Comparison of ENCODE assay signal across 8 cellular contexts in the genomic region with DNA sequence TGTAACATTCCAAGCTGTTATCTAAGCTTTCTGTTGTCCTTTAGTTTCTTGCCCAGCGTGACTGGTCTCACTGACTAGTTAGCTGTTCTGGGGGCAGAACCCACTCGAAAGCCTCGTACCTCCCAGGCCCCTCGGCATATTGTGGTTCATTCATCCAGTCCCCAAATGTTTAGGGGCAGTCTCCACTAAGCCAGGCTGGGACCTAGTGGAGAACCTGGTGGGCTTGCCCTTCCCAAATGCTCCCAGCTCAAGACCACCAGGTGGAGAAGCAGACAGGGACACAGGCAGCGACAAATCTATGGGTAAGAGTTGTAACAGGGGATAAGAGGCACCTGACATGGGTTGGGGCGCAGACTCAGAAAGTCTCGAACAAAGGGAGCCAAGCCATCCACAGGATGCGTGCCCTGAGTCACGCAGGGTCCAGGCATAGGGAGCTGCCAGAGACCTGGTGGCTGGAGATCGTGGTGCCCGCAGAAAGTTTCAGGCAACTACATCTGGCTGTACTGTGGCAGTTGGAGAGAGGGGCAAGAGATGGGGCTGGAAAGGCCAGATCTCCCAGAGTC.
A peak's percentile ranks its signal among the peaks of the same experiment; 100 is the strongest.
DNase-seq lines count a peak whose midpoint lies in the region; ATAC-seq and TF ChIP-seq lines count a peak whose summit lies in the region.

No MANE protein-coding gene starts in this region.

- H3K4me1 Mint-ChIP-seq in dendritic cell treated with granulocyte-macrophage colony-stimulating factor and Interleukin-4, amounts not matched to agents 40 ng/mL and 50 ng/mL, for 4 days (ENCODE audit: low read depth), result peaks cover 40% of the 10 kb centered on the region
- H3K4me1 Mint-ChIP-seq in nephron, result peaks cover 35% of the 10 kb centered on the region

- peaks cover 5% of the 10 kb centered on the region for H3K36me3 Mint-ChIP-seq in dendritic cell treated with granulocyte-macrophage colony-stimulating factor and Interleukin-4, amounts not matched to agents 40 ng/mL and 50 ng/mL, for 4 days (ENCODE audit: low read depth)
- H3K36me3 Mint-ChIP-seq in nephron (ENCODE audit: low read depth), result no peaks in the 10 kb centered on the region

- no peak for TF ChIP-seq CTCF in AG10803 (conservative IDR thresholded peaks at IDR 0.05; ENCODE audit: low read length)
- TF ChIP-seq CTCF in nephron (IDR thresholded peaks at IDR 0.05; ENCODE audit: unreplicated experiment in 3 of 3), result no peak

- H3K4me3 Mint-ChIP-seq in dendritic cell treated with granulocyte-macrophage colony-stimulating factor and Interleukin-4, amounts not matched to agents 40 ng/mL and 50 ng/mL, for 4 days, result peak overlapping the region; percentile 89
- H3K4me3 Mint-ChIP-seq in nephron, result peak overlapping the region; percentile 88 to 92 (median 91)

- H3K9me3 Mint-ChIP-seq in dendritic cell treated with granulocyte-macrophage colony-stimulating factor and Interleukin-4, amounts not matched to agents 40 ng/mL and 50 ng/mL, for 4 days, result no peaks in the 10 kb centered on the region
- no peaks in the 10 kb centered on the region for H3K9me3 Mint-ChIP-seq in nephron

- intact Hi-C loops in dendritic cell treated with granulocyte-macrophage colony-stimulating factor and Interleukin-4, amounts not matched to agents 40 ng/mL and 50 ng/mL, for 4 days (cut with micrococcal nuclease), result no loop called here

- H3K4me3 ChIP-seq in AG10803 (ENCODE audit: low read length), result peak overlapping the region; percentile 64

- H3K27ac Mint-ChIP-seq in dendritic cell treated with granulocyte-macrophage colony-stimulating factor and Interleukin-4, amounts not matched to agents 40 ng/mL and 50 ng/mL, for 4 days, result peak overlapping the region; percentile 92
- H3K27ac Mint-ChIP-seq in nephron, result peak overlapping the region; percentile 98 to 100 (median 99)

- ATAC-seq in GM21576 (IDR thresholded peaks at IDR 0.05; ENCODE audit: unreplicated experiment) (no peak), GM18858 (IDR thresholded peaks at IDR 0.05; ENCODE audit: unreplicated experiment) (no peak)

- peaks cover 19% of the 10 kb centered on the region for H3K27me3 Mint-ChIP-seq in dendritic cell treated with granulocyte-macrophage colony-stimulating factor and Interleukin-4, amounts not matched to agents 40 ng/mL and 50 ng/mL, for 4 days
- H3K27me3 Mint-ChIP-seq in nephron (ENCODE audit: low read depth), result peaks cover 4% of the 10 kb centered on the region

- DNase-seq in AG10803 (ENCODE audit: low read depth), result no peak
- DNase-seq in NAMALWA (ENCODE audit: low spot score), result peak; percentile 39
- no peak for DNase-seq in NCI-H187 treated with DMSO at 0.1 percent for 48 hours (lab: John Stamatoyannopoulos, UW)
- no peak for DNase-seq in NCI-H510A (lab: John Stamatoyannopoulos, UW)
